ENCODE assay signal across 19 cellular contexts in genomic region chr9:99133145-99133544, GRCh38.
"Had no signal": no experiment of that assay in that cellular context is flagged by ENCODE, and none has a peak within 500 bp of the region (broad histone marks: within the 10 kb centered on the region; RNA-seq: fewer than 3 reads in every experiment).

No MANE protein-coding gene starts in this region.

- H3K27me3 Mint-ChIP-seq: activated CD4-positive, alpha-beta memory T cell treated with anti-CD3 and anti-CD28 coated beads, Interleukin-2, amount 10 ng/mL, durations not matched to agents 7 days and 5 days; activated CD4-positive, alpha-beta T cell treated with anti-CD3 and anti-CD28 coated beads, Interleukin-2, amount 10 ng/mL, durations not matched to agents 24 days and 14 days; naive thymus-derived CD8-positive, alpha-beta T cell had no signal

- DNase-seq: activated CD4-positive, alpha-beta memory T cell treated with anti-CD3 and anti-CD28 coated beads, Interleukin-2, amount 10 ng/mL, durations not matched to agents 7 days and 5 days; activated CD4-positive, alpha-beta T cell treated with anti-CD3 and anti-CD28 coated beads, Interleukin-2, amount 10 ng/mL, durations not matched to agents 24 days and 14 days; activated effector memory CD4-positive, alpha-beta T cell treated with anti-CD3 and anti-CD28 coated beads, Interleukin-2, amount 50 U/mL, for 16 hours; activated naive CD4-positive, alpha-beta T cell treated with anti-CD3 and anti-CD28 coated beads, Interleukin-2, amount 50 U/mL, for 16 hours; activated T-cell treated with anti-CD3 and anti-CD28 coated beads, Interleukin-2, amount 50 U/mL, for 48 hours; amniotic stem cell; colonic mucosa; dorsolateral prefrontal cortex; glutamatergic neuron; kidney glomerular epithelial cell; left lung; naive thymus-derived CD8-positive, alpha-beta T cell; ovary; spleen; stimulated activated CD4-positive, alpha-beta T cell treated with anti-CD3 and anti-CD28 coated beads, Interleukin-4, amount 100 ng/mL, for 1 hour; stimulated activated naive CD8-positive, alpha-beta T cell treated with anti-CD3 and anti-CD28 coated beads, Interleukin-15, Interleukin-2, amounts not matched to agents 100 U/mL and 50 U/mL, for 24 hours; T-helper 2 cell; upper lobe of left lung had no signal

- H3K4me3 Mint-ChIP-seq: activated CD4-positive, alpha-beta memory T cell treated with anti-CD3 and anti-CD28 coated beads, Interleukin-2, amount 10 ng/mL, durations not matched to agents 7 days and 5 days; activated CD4-positive, alpha-beta T cell treated with anti-CD3 and anti-CD28 coated beads, Interleukin-2, amount 10 ng/mL, durations not matched to agents 24 days and 14 days had no signal

- H3K27ac Mint-ChIP-seq: activated CD4-positive, alpha-beta memory T cell treated with anti-CD3 and anti-CD28 coated beads, Interleukin-2, amount 10 ng/mL, durations not matched to agents 7 days and 5 days; activated CD4-positive, alpha-beta T cell treated with anti-CD3 and anti-CD28 coated beads, Interleukin-2, amount 10 ng/mL, durations not matched to agents 24 days and 14 days had no signal

- ATAC-seq: activated CD4-positive, CD25-positive, alpha-beta regulatory T cell treated with anti-CD3 and anti-CD28 coated beads, Interleukin-2, amount 50 U/mL, for 24 hours; left lung; naive thymus-derived CD8-positive, alpha-beta T cell; stimulated activated naive CD8-positive, alpha-beta T cell treated with anti-CD3 and anti-CD28 coated beads, Interleukin-15, Interleukin-2, amounts not matched to agents 100 U/mL and 50 U/mL, for 24 hours had no signal

- H3K9me3 Mint-ChIP-seq: activated CD4-positive, alpha-beta memory T cell treated with anti-CD3 and anti-CD28 coated beads, Interleukin-2, amount 10 ng/mL, durations not matched to agents 7 days and 5 days; activated CD4-positive, alpha-beta T cell treated with anti-CD3 and anti-CD28 coated beads, Interleukin-2, amount 10 ng/mL, durations not matched to agents 24 days and 14 days; naive thymus-derived CD8-positive, alpha-beta T cell had no signal
